Comparison of ENCODE assay signal across 27 cellular contexts in genomic region chrX:28946846-28947245, GRCh38.
"Had no signal": no experiment of that assay in that cellular context is flagged by ENCODE, and none has a peak within 500 bp of the region (broad histone marks: within the 10 kb centered on the region; RNA-seq: fewer than 3 reads in every experiment).

No MANE protein-coding gene starts in this region.

- H3K9me3 Mint-ChIP-seq: activated naive CD4-positive, alpha-beta T cell treated with anti-CD3 and anti-CD28 coated beads for 36 hours; brain had no signal

- H3K36me3 ChIP-seq: Peyer's patch, SJCRH30 had no signal

- H3K9me3 ChIP-seq: Peyer's patch, SJCRH30, SK-N-SH had no signal

- H3K27me3 ChIP-seq: Peyer's patch, SJCRH30 had no signal

- H3K36me3 Mint-ChIP-seq: activated naive CD8-positive, alpha-beta T cell; brain; IgD-negative memory B cell had no signal

- H3K4me1 Mint-ChIP-seq: activated CD4-positive, alpha-beta memory T cell treated with anti-CD3 and anti-CD28 coated beads, Interleukin-2, amount 10 ng/mL, durations not matched to agents 7 days and 5 days; activated CD4-positive, alpha-beta T cell treated with anti-CD3 and anti-CD28 coated beads, Interleukin-2, amount 10 ng/mL, durations not matched to agents 7 days and 5 days; activated T-helper 17 cell treated with anti-CD3 and anti-CD28 coated beads, Interleukin-2, amount 50 U/mL, for 72 hours; IgD-negative memory B cell had no signal

- H3K9ac ChIP-seq: SK-N-SH had no signal

- DNase-seq: activated CD4-positive, alpha-beta memory T cell treated with anti-CD3 and anti-CD28 coated beads, Interleukin-2, amount 10 ng/mL, durations not matched to agents 7 days and 5 days; activated CD4-positive, alpha-beta T cell treated with anti-CD3 and anti-CD28 coated beads, Interleukin-2, amount 10 ng/mL, durations not matched to agents 7 days and 5 days; activated CD4-positive, CD25-positive, alpha-beta regulatory T cell; activated gamma-delta T cell; activated naive CD4-positive, alpha-beta T cell treated with anti-CD3 and anti-CD28 coated beads for 36 hours; activated T-cell treated with anti-CD3 and anti-CD28 coated beads for 4 hours; activated T-cell treated with anti-CD3 and anti-CD28 coated beads, Interleukin-2, amount 50 U/mL, for 48 hours; KG1; MV-4-11; NCI-H1092 treated with DMSO at 0.1 percent for 48 hours; NCI-H1436; NCI-H187; NCI-H2081; NCI-H510A treated with DMSO at 0.1 percent for 48 hours; NCI-H69; NK-92 treated with Interleukin-12 subunit alpha and Interleukin-12 subunit beta, amount 100 ng/mL, for 24 hours; Peyer's patch; Right ventricle myocardium superior; SJCRH30; SK-N-SH; T-helper 1 cell had no signal

- H3K27ac Mint-ChIP-seq: activated CD4-positive, alpha-beta memory T cell treated with anti-CD3 and anti-CD28 coated beads, Interleukin-2, amount 10 ng/mL, durations not matched to agents 7 days and 5 days; activated CD4-positive, alpha-beta T cell treated with anti-CD3 and anti-CD28 coated beads, Interleukin-2, amount 10 ng/mL, durations not matched to agents 7 days and 5 days; activated naive CD4-positive, alpha-beta T cell treated with anti-CD3 and anti-CD28 coated beads for 36 hours; activated naive CD8-positive, alpha-beta T cell; activated T-helper 17 cell treated with anti-CD3 and anti-CD28 coated beads, Interleukin-2, amount 50 U/mL, for 72 hours; brain; IgD-negative memory B cell had no signal

- H3K27ac ChIP-seq: Peyer's patch, RWPE1, SJCRH30, VCaP had no signal

- H3K4me3 ChIP-seq: Peyer's patch, SJCRH30 had no signal

- ATAC-seq: activated T-helper 17 cell treated with anti-CD3 and anti-CD28 coated beads, Interleukin-2, amount 50 U/mL, for 72 hours had no signal

- H3K27me3 Mint-ChIP-seq: activated CD4-positive, alpha-beta memory T cell treated with anti-CD3 and anti-CD28 coated beads, Interleukin-2, amount 10 ng/mL, durations not matched to agents 7 days and 5 days; activated CD4-positive, alpha-beta T cell treated with anti-CD3 and anti-CD28 coated beads, Interleukin-2, amount 10 ng/mL, durations not matched to agents 7 days and 5 days; activated naive CD8-positive, alpha-beta T cell; activated T-helper 17 cell treated with anti-CD3 and anti-CD28 coated beads, Interleukin-2, amount 50 U/mL, for 72 hours; brain; IgD-negative memory B cell had no signal

- H3K4me1 ChIP-seq: Peyer's patch, SJCRH30 had no signal

- H3K4me3 Mint-ChIP-seq: activated CD4-positive, alpha-beta memory T cell treated with anti-CD3 and anti-CD28 coated beads, Interleukin-2, amount 10 ng/mL, durations not matched to agents 7 days and 5 days; activated CD4-positive, alpha-beta T cell treated with anti-CD3 and anti-CD28 coated beads, Interleukin-2, amount 10 ng/mL, durations not matched to agents 7 days and 5 days; activated naive CD4-positive, alpha-beta T cell treated with anti-CD3 and anti-CD28 coated beads for 36 hours; activated naive CD8-positive, alpha-beta T cell; activated T-helper 17 cell treated with anti-CD3 and anti-CD28 coated beads, Interleukin-2, amount 50 U/mL, for 72 hours; brain; IgD-negative memory B cell had no signal

- H3K4me2 ChIP-seq: SK-N-SH had no signal
